Comparison of ENCODE assay signal across 9 cellular contexts in genomic region chr7:158811894-158812293, GRCh38. TPM values are rescaled to one million over a fixed set of nuclear protein-coding genes. Genes with fewer than 3 reads are reported as not detected.
DNase-seq lines count a peak whose midpoint lies in the region; ATAC-seq and TF ChIP-seq lines count a peak whose summit lies in the region.
"Had no signal": no experiment of that assay in that cellular context is flagged by ENCODE, and none has a peak within 500 bp of the region (broad histone marks: within the 10 kb centered on the region; RNA-seq: fewer than 3 reads in every experiment).

No MANE protein-coding gene starts in this region.

- peak overlapping the region; percentile 71 for H3K27ac ChIP-seq in naive thymus-derived CD4-positive, alpha-beta T cell (ENCODE audit: low read depth, low read length)
- peak overlapping the region; percentile 71 to 86 (median 80) for H3K27ac ChIP-seq in upper lobe of left lung

- peaks cover 0 to 12% (median 3%) of the 10 kb centered on the region in 3 experiments for H3K36me3 ChIP-seq in naive thymus-derived CD4-positive, alpha-beta T cell (ENCODE audit: control insufficient read depth in 2 of 3, insufficient read depth in 3 of 3, low read length in 3 of 3)
- H3K36me3 ChIP-seq in upper lobe of left lung, result peaks cover 0 to 6% (median 0%) of the 10 kb centered on the region in 4 donors

- DNase-seq in activated T-cell treated with anti-CD3 and anti-CD28 coated beads, Interleukin-2, amount 50 U/mL, for 72 hours, result no peak
- no peak for DNase-seq in activated T-cell treated with anti-CD3 and anti-CD28 coated beads for 4 hours
- no peak for DNase-seq in chondrocyte (ENCODE audit: low spot score)
- DNase-seq in naive thymus-derived CD4-positive, alpha-beta T cell, result no peak
- DNase-seq in upper lobe of left lung, result peak in 1 of 2 donors; percentile 34
- DNase-seq in cerebellar cortex (ENCODE audit: low spot score), result no peak
- DNase-seq in NCI-H187 treated with DMSO at 0.1 percent for 48 hours (lab: John Stamatoyannopoulos, UW), result no peak
- no peak for DNase-seq in middle frontal gyrus (ENCODE audit: extremely low spot score, low spot score)
- DNase-seq: NCI-H748 treated with DMSO at 0.1 percent for 48 hours had no signal

- no peaks in the 10 kb centered on the region for H3K27me3 Mint-ChIP-seq in activated T-cell treated with anti-CD3 and anti-CD28 coated beads, Interleukin-2, amount 50 U/mL, for 72 hours (ENCODE audit: low read depth)
- no peaks in the 10 kb centered on the region for H3K27me3 Mint-ChIP-seq in chondrocyte (ENCODE audit: low read depth)
- H3K27me3 Mint-ChIP-seq in naive thymus-derived CD4-positive, alpha-beta T cell, result no peaks in the 10 kb centered on the region

- H3K27me3 ChIP-seq in naive thymus-derived CD4-positive, alpha-beta T cell (ENCODE audit: control insufficient read depth in 2 of 2, insufficient read depth in 2 of 2, low read length in 2 of 2), result no peaks in the 10 kb centered on the region
- H3K27me3 ChIP-seq in upper lobe of left lung, result no peaks in the 10 kb centered on the region

- CTCF ChIA-PET in naive thymus-derived CD4-positive, alpha-beta T cell (lab: Charles Lee), result interaction anchor here (1.3 to 3.1 kb wide), 4 partner anchors 12 to 165 kb away, joined by 3 to 26 read pairs (median 6); partner anchors contain the start of gene ESYT2

- peak overlapping the region; percentile 36 for H3K4me3 ChIP-seq in naive thymus-derived CD4-positive, alpha-beta T cell (ENCODE audit: low read length)
- H3K4me3 ChIP-seq in upper lobe of left lung, result no peak overlapping the region

- peaks cover 88% of the 10 kb centered on the region for H3K4me1 Mint-ChIP-seq in activated T-cell treated with anti-CD3 and anti-CD28 coated beads, Interleukin-2, amount 50 U/mL, for 72 hours (ENCODE audit: low read depth)
- peaks cover 74% of the 10 kb centered on the region for H3K4me1 Mint-ChIP-seq in chondrocyte (ENCODE audit: low read depth)
- H3K4me1 Mint-ChIP-seq in naive thymus-derived CD4-positive, alpha-beta T cell, result peaks cover 73 to 100% (median 83%) of the 10 kb centered on the region in 7 donors

- peaks cover 46 to 71% of the 10 kb centered on the region in 2 donors for H3K4me1 ChIP-seq in naive thymus-derived CD4-positive, alpha-beta T cell (ENCODE audit: control insufficient read depth in 2 of 2, insufficient read depth in 2 of 2, low read length in 2 of 2)
- peaks cover 30 to 57% (median 41%) of the 10 kb centered on the region in 4 donors for H3K4me1 ChIP-seq in upper lobe of left lung

- H3K36me3 Mint-ChIP-seq in activated T-cell treated with anti-CD3 and anti-CD28 coated beads, Interleukin-2, amount 50 U/mL, for 72 hours (ENCODE audit: insufficient read depth in 2 of 2), result peaks cover 2 to 16% of the 10 kb centered on the region in 2 donors
- peaks cover 4% of the 10 kb centered on the region for H3K36me3 Mint-ChIP-seq in chondrocyte (ENCODE audit: low read depth)
- peaks cover 3 to 42% (median 29%) of the 10 kb centered on the region in 5 donors for H3K36me3 Mint-ChIP-seq in naive thymus-derived CD4-positive, alpha-beta T cell

- TF ChIP-seq EP300 in upper lobe of left lung (IDR thresholded peaks at IDR 0.05), result no peak

- no peaks in the 10 kb centered on the region for H3K9me3 Mint-ChIP-seq in activated T-cell treated with anti-CD3 and anti-CD28 coated beads, Interleukin-2, amount 50 U/mL, for 72 hours
- H3K9me3 Mint-ChIP-seq in chondrocyte (ENCODE audit: low read depth), result no peaks in the 10 kb centered on the region
- peaks cover 0 to 9% (median 0%) of the 10 kb centered on the region in 11 donors for H3K9me3 Mint-ChIP-seq in naive thymus-derived CD4-positive, alpha-beta T cell

- peak overlapping the region; percentile 98 for H3K27ac Mint-ChIP-seq in activated T-cell treated with anti-CD3 and anti-CD28 coated beads, Interleukin-2, amount 50 U/mL, for 72 hours
- H3K27ac Mint-ChIP-seq in chondrocyte (ENCODE audit: unreplicated experiment), result peak overlapping the region; percentile 91
- peak overlapping the region; percentile 89 to 99 (median 96) for H3K27ac Mint-ChIP-seq in naive thymus-derived CD4-positive, alpha-beta T cell

- TF ChIP-seq CTCF in chondrocyte (IDR thresholded peaks at IDR 0.05) (no peak), upper lobe of left lung (IDR thresholded peaks at IDR 0.05) (no peak)

- POLR2A ChIA-PET in naive thymus-derived CD4-positive, alpha-beta T cell (lab: Charles Lee), result interaction anchor here (1.0 to 4.7 kb wide), 10 partner anchors 11 to 85 kb away, joined by 3 to 67 read pairs (median 4); partner anchors contain the start of genes DYNC2I1 and ESYT2

- no peak for TF ChIP-seq POLR2A in upper lobe of left lung (IDR thresholded peaks at IDR 0.05)

- 62 to 80% methylated on average over 3 to 5 of the region's 5 CpGs for WGBS in upper lobe of left lung, 2 donors

- peak in 1 of 2 donors; percentile 10 for ATAC-seq in activated T-cell treated with anti-CD3 and anti-CD28 coated beads, Interleukin-2, amount 50 U/mL, for 72 hours (replicated peaks in 1 of 2)
- no peak for ATAC-seq in naive thymus-derived CD4-positive, alpha-beta T cell
- peak; percentile 55 to 68 for ATAC-seq in upper lobe of left lung (ENCODE audit: low FRiP score in 2 of 2)

- intact Hi-C loops in naive thymus-derived CD4-positive, alpha-beta T cell (cut with micrococcal nuclease), result loop anchor here (1.0 to 5.0 kb wide), 8 partner anchors 9 to 385 kb away; partner anchors contain the start of genes ESYT2 (in 2 of the 2) and DYNC2I1 (in 1 of the 2)

- no peaks in the 10 kb centered on the region for H3K9me3 ChIP-seq in naive thymus-derived CD4-positive, alpha-beta T cell (ENCODE audit: control insufficient read depth in 2 of 3, low read length in 3 of 3)
- H3K9me3 ChIP-seq in upper lobe of left lung, result no peaks in the 10 kb centered on the region

- peak overlapping the region; percentile 84 to 91 for H3K4me3 Mint-ChIP-seq in activated T-cell treated with anti-CD3 and anti-CD28 coated beads, Interleukin-2, amount 50 U/mL, for 72 hours
- H3K4me3 Mint-ChIP-seq in chondrocyte (ENCODE audit: unreplicated experiment), result peak overlapping the region; percentile 17
- H3K4me3 Mint-ChIP-seq in naive thymus-derived CD4-positive, alpha-beta T cell, result peak overlapping the region; percentile 68 to 89 (median 80)

RNA-seq across cellular contexts. Expression of gene ESYT2, which starts 17.4 kb away (rescaled TPM):
- total RNA-seq in activated T-cell treated with anti-CD3 and anti-CD28 coated beads, Interleukin-2, amount 50 U/mL, for 72 hours, result 10 to 100 TPM; 68.6 to 68.8 TPM
- 87.4 to 108 TPM (median 104 TPM) in 3 replicates for total RNA-seq in chondrocyte
- 100 to 1,000 TPM; 103 to 129 (median 113) TPM for total RNA-seq in naive thymus-derived CD4-positive, alpha-beta T cell
- polyA plus RNA-seq in naive thymus-derived CD4-positive, alpha-beta T cell, result 10 to 100 TPM; 46.3 to 87.2 TPM
- total RNA-seq in upper lobe of left lung, result 100 to 1,000 TPM in 2 of 6 donors, 10 to 100 TPM in 4; 60.7 to 115 (median 74.7) TPM

RNA-seq across cellular contexts. Expression of gene DYNC2I1, which starts 44.5 kb away (rescaled TPM):
- 10 to 100 TPM; 14.2 to 14.9 TPM for total RNA-seq in activated T-cell treated with anti-CD3 and anti-CD28 coated beads, Interleukin-2, amount 50 U/mL, for 72 hours
- total RNA-seq in chondrocyte (17.6 to 25.4 TPM (median 18.9 TPM) in 3 replicates), upper lobe of left lung (10 to 100 TPM; 17.7 to 61.8 (median 27.3) TPM)
- 10 to 100 TPM; 10.5 to 27.9 (median 15.4) TPM for total RNA-seq in naive thymus-derived CD4-positive, alpha-beta T cell
- polyA plus RNA-seq in naive thymus-derived CD4-positive, alpha-beta T cell, result 10 to 100 TPM; 16.8 to 22.1 TPM

Comparison
In these comparisons a context has a peak if more than half of its experiments do, and no peak if none do; other contexts are left out.
1. H3K4me3 Mint-ChIP-seq: peak in every context shown above with its lines; median percentile 88 in activated T-cell treated with anti-CD3 and anti-CD28 coated beads, Interleukin-2, amount 50 U/mL, for 72 hours; 80 in naive thymus-derived CD4-positive, alpha-beta T cell; 17 in chondrocyte.